In genomic region chr16:85424260-85425060, GRCh38 we compare ENCODE assay signal across 13 cellular contexts.
DNase-seq lines count a peak whose midpoint lies in the region; ATAC-seq and TF ChIP-seq lines count a peak whose summit lies in the region.
"Had no signal": no experiment of that assay in that cellular context is flagged by ENCODE, and none has a peak within 500 bp of the region (broad histone marks: within the 10 kb centered on the region; RNA-seq: fewer than 3 reads in every experiment).

No MANE protein-coding gene starts in this region.

- no peak overlapping the region for H3K27ac Mint-ChIP-seq in activated naive CD4-positive, alpha-beta T cell treated with anti-CD3 and anti-CD28 coated beads, Interleukin-2, amount 50 U/mL, for 72 hours
- no peak overlapping the region for H3K27ac Mint-ChIP-seq in activated T-helper 1 cell treated with anti-CD3 and anti-CD28 coated beads, Interleukin-12 subunit alpha, Interleukin-12 subunit beta, Interleukin-2, Interleukin-4 antibody, amounts not matched to agents 30 ng/mL and 10 ng/mL and 1 ng/mL, durations not matched to agents 14 hours and 24 hours and 36 hours

- intact Hi-C loops in left ventricle myocardium inferior (cut with micrococcal nuclease), result no loop called here
- intact Hi-C loops in upper lobe of right lung (cut with DNase I), result no loop called here
- intact Hi-C loops in activated T-helper 1 cell treated with anti-CD3 and anti-CD28 coated beads, Interleukin-12 subunit alpha, Interleukin-12 subunit beta, Interleukin-2, Interleukin-4 antibody, amounts not matched to agents 30 ng/mL and 10 ng/mL and 1 ng/mL, durations not matched to agents 14 hours and 24 hours and 36 hours (cut with micrococcal nuclease), result no loop called here

- no peak for ATAC-seq in activated naive CD4-positive, alpha-beta T cell treated with anti-CD3 and anti-CD28 coated beads, Interleukin-2, amount 50 U/mL, for 72 hours
- ATAC-seq in RWPE2 (ENCODE audit: low read depth) (no peak), upper lobe of right lung (no peak)

- CTCF ChIA-PET in HEK293T (lab: Yijun Ruan, JAX), result interaction anchor here (1.2 kb wide), 1 partner anchor 9 kb away, joined by 4 read pairs; no protein-coding TSS in a partner anchor

- H3K27ac ChIP-seq in RWPE2 (ENCODE audit: poor library complexity, severe bottlenecking), result no peak overlapping the region
- no peak overlapping the region for H3K27ac ChIP-seq in left ventricle myocardium inferior (replicated peaks)
- H3K27ac ChIP-seq in upper lobe of right lung, result no peak overlapping the region
- H3K27ac ChIP-seq: cardiac muscle cell, neutrophil, VCaP had no signal

- H3K9me3 ChIP-seq in RWPE2 (ENCODE audit: severe bottlenecking), result no peaks in the 10 kb centered on the region
- no peaks in the 10 kb centered on the region for H3K9me3 ChIP-seq in left ventricle myocardium inferior (replicated peaks)
- H3K9me3 ChIP-seq in upper lobe of right lung, result no peaks in the 10 kb centered on the region
- H3K9me3 ChIP-seq: neutrophil had no signal

- H3K4me1 ChIP-seq in RWPE2 (ENCODE audit: insufficient read depth, poor library complexity, severe bottlenecking) (no peaks in the 10 kb centered on the region), left ventricle myocardium inferior (peaks cover 9% of the 10 kb centered on the region), upper lobe of right lung (peaks cover 13% of the 10 kb centered on the region)

- H3K36me3 Mint-ChIP-seq in activated naive CD4-positive, alpha-beta T cell treated with anti-CD3 and anti-CD28 coated beads, Interleukin-2, amount 50 U/mL, for 72 hours, result no peaks in the 10 kb centered on the region
- H3K36me3 Mint-ChIP-seq in activated T-helper 1 cell treated with anti-CD3 and anti-CD28 coated beads, Interleukin-12 subunit alpha, Interleukin-12 subunit beta, Interleukin-2, Interleukin-4 antibody, amounts not matched to agents 30 ng/mL and 10 ng/mL and 1 ng/mL, durations not matched to agents 14 hours and 24 hours and 36 hours (ENCODE audit: low read depth), result no peaks in the 10 kb centered on the region
- H3K36me3 Mint-ChIP-seq: CD4-positive, alpha-beta memory T cell had no signal

- H3K4me3 ChIP-seq in RWPE2 (ENCODE audit: severe bottlenecking), result no peak overlapping the region
- no peak overlapping the region for H3K4me3 ChIP-seq in left ventricle myocardium inferior
- no peak overlapping the region for H3K4me3 ChIP-seq in upper lobe of right lung
- H3K4me3 ChIP-seq: cardiac muscle cell, smooth muscle cell had no signal

- H3K9me3 Mint-ChIP-seq in activated naive CD4-positive, alpha-beta T cell treated with anti-CD3 and anti-CD28 coated beads, Interleukin-2, amount 50 U/mL, for 72 hours, result no peaks in the 10 kb centered on the region
- no peaks in the 10 kb centered on the region for H3K9me3 Mint-ChIP-seq in activated T-helper 1 cell treated with anti-CD3 and anti-CD28 coated beads, Interleukin-12 subunit alpha, Interleukin-12 subunit beta, Interleukin-2, Interleukin-4 antibody, amounts not matched to agents 30 ng/mL and 10 ng/mL and 1 ng/mL, durations not matched to agents 14 hours and 24 hours and 36 hours
- H3K9me3 Mint-ChIP-seq: CD4-positive, alpha-beta memory T cell had no signal

- H3K36me3 ChIP-seq in RWPE2 (ENCODE audit: low read depth), result no peaks in the 10 kb centered on the region
- no peaks in the 10 kb centered on the region for H3K36me3 ChIP-seq in left ventricle myocardium inferior
- no peaks in the 10 kb centered on the region for H3K36me3 ChIP-seq in upper lobe of right lung
- H3K36me3 ChIP-seq: cardiac muscle cell, neutrophil had no signal

- DNase-seq in activated naive CD4-positive, alpha-beta T cell treated with anti-CD3 and anti-CD28 coated beads, Interleukin-2, amount 50 U/mL, for 72 hours (ENCODE audit: low spot score in 2 of 2), result peak; percentile 1 to 48
- DNase-seq in activated naive CD4-positive, alpha-beta T cell treated with Interleukin-2 at 50 U/mL for 16 hours, result no peak
- DNase-seq in RWPE2 (ENCODE audit: low spot score), result peak; percentile 50
- peak; percentile 7 for DNase-seq in left ventricle myocardium inferior
- peak; percentile 68 for DNase-seq in upper lobe of right lung
- no peak for DNase-seq in HEK293T (ENCODE audit: extremely low spot score)
- no peak for DNase-seq in activated T-helper 1 cell treated with anti-CD3 and anti-CD28 coated beads, Interleukin-12 subunit alpha, Interleukin-12 subunit beta, Interleukin-2, Interleukin-4 antibody, amounts not matched to agents 30 ng/mL and 10 ng/mL and 1 ng/mL, durations not matched to agents 14 hours and 24 hours and 36 hours (ENCODE audit: low spot score)
- DNase-seq: CD4-positive, alpha-beta memory T cell; MM.1S had no signal

- peaks cover 3% of the 10 kb centered on the region for H3K27me3 Mint-ChIP-seq in activated T-helper 1 cell treated with anti-CD3 and anti-CD28 coated beads, Interleukin-12 subunit alpha, Interleukin-12 subunit beta, Interleukin-2, Interleukin-4 antibody, amounts not matched to agents 30 ng/mL and 10 ng/mL and 1 ng/mL, durations not matched to agents 14 hours and 24 hours and 36 hours (ENCODE audit: insufficient read depth)

- TF ChIP-seq CTCF in RWPE2 (IDR thresholded peaks at IDR 0.05; ENCODE audit: poor library complexity, severe bottlenecking) (no peak), left ventricle myocardium inferior (IDR thresholded peaks at IDR 0.05; ENCODE audit: borderline replicate concordance) (no peak), upper lobe of right lung (IDR thresholded peaks at IDR 0.05) (no peak)

- H3K4me3 Mint-ChIP-seq in activated T-helper 1 cell treated with anti-CD3 and anti-CD28 coated beads, Interleukin-12 subunit alpha, Interleukin-12 subunit beta, Interleukin-2, Interleukin-4 antibody, amounts not matched to agents 30 ng/mL and 10 ng/mL and 1 ng/mL, durations not matched to agents 14 hours and 24 hours and 36 hours, result no peak overlapping the region
- H3K4me3 Mint-ChIP-seq: CD4-positive, alpha-beta memory T cell had no signal

- POLR2A ChIA-PET in HEK293T (lab: Yijun Ruan, JAX), result no interaction called here

- H3K4me1 Mint-ChIP-seq in activated T-helper 1 cell treated with anti-CD3 and anti-CD28 coated beads, Interleukin-12 subunit alpha, Interleukin-12 subunit beta, Interleukin-2, Interleukin-4 antibody, amounts not matched to agents 30 ng/mL and 10 ng/mL and 1 ng/mL, durations not matched to agents 14 hours and 24 hours and 36 hours (ENCODE audit: low read depth), result no peaks in the 10 kb centered on the region

- H3K27me3 ChIP-seq in RWPE2 (ENCODE audit: insufficient read depth, poor library complexity, severe bottlenecking), result no peaks in the 10 kb centered on the region
- peaks cover 10% of the 10 kb centered on the region for H3K27me3 ChIP-seq in left ventricle myocardium inferior (ENCODE audit: low read depth)
- H3K27me3 ChIP-seq in upper lobe of right lung, result no peaks in the 10 kb centered on the region
- H3K27me3 ChIP-seq: cardiac muscle cell had no signal

TF ChIP-seq in HEK293T, 16 proteins besides CTCF, POLR2A, EP300 and RAD21:
- TF ChIP-seq FOXA1 (IDR thresholded peaks at IDR 0.05) (no peak), ZNF384 (IDR thresholded peaks at IDR 0.05) (no peak), FOXM1 (IDR thresholded peaks at IDR 0.05; ENCODE audit: borderline replicate concordance) (no peak), NFRKB (IDR thresholded peaks at IDR 0.05) (no peak), L3MBTL2 (conservative IDR thresholded peaks at IDR 0.05) (no peak), ARNT (IDR thresholded peaks at IDR 0.05) (no peak), SUZ12 (IDR thresholded peaks at IDR 0.05) (no peak), SP1 (IDR thresholded peaks at IDR 0.05) (no peak), ELF4 (IDR thresholded peaks at IDR 0.05) (no peak), FOXK2 (IDR thresholded peaks at IDR 0.05) (no peak), LEF1 (IDR thresholded peaks at IDR 0.05; ENCODE audit: borderline replicate concordance) (no peak), CTBP1 (IDR thresholded peaks at IDR 0.05; ENCODE audit: borderline replicate concordance) (no peak), HDGF (IDR thresholded peaks at IDR 0.05; ENCODE audit: borderline replicate concordance) (no peak), TARDBP (IDR thresholded peaks at IDR 0.05) (no peak), BHLHE40 (IDR thresholded peaks at IDR 0.05; ENCODE audit: borderline replicate concordance) (no peak)
- TF ChIP-seq, protein P1, sequence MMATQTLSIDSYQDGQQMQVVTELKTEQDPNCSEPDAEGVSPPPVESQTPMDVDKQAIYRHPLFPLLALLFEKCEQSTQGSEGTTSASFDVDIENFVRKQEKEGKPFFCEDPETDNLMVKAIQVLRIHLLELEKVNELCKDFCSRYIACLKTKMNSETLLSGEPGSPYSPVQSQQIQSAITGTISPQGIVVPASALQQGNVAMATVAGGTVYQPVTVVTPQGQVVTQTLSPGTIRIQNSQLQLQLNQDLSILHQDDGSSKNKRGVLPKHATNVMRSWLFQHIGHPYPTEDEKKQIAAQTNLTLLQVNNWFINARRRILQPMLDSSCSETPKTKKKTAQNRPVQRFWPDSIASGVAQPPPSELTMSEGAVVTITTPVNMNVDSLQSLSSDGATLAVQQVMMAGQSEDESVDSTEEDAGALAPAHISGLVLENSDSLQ (IDR thresholded peaks at IDR 0.05), result no peak

Comparison
In these comparisons a context has a peak if more than half of its experiments do, and no peak if none do; other contexts are left out.
1. DNase-seq: peak in activated naive CD4-positive, alpha-beta T cell treated with anti-CD3 and anti-CD28 coated beads, Interleukin-2, amount 50 U/mL, for 72 hours (2 of 2), RWPE2 (single experiment), left ventricle myocardium inferior (single experiment) and upper lobe of right lung (single experiment); none in activated naive CD4-positive, alpha-beta T cell treated with Interleukin-2 at 50 U/mL for 16 hours (single experiment), HEK293T (single experiment) and activated T-helper 1 cell treated with anti-CD3 and anti-CD28 coated beads, Interleukin-12 subunit alpha, Interleukin-12 subunit beta, Interleukin-2, Interleukin-4 antibody, amounts not matched to agents 30 ng/mL and 10 ng/mL and 1 ng/mL, durations not matched to agents 14 hours and 24 hours and 36 hours (single experiment).